ENCODE assay signal across 1 cellular context in the genomic region with DNA sequence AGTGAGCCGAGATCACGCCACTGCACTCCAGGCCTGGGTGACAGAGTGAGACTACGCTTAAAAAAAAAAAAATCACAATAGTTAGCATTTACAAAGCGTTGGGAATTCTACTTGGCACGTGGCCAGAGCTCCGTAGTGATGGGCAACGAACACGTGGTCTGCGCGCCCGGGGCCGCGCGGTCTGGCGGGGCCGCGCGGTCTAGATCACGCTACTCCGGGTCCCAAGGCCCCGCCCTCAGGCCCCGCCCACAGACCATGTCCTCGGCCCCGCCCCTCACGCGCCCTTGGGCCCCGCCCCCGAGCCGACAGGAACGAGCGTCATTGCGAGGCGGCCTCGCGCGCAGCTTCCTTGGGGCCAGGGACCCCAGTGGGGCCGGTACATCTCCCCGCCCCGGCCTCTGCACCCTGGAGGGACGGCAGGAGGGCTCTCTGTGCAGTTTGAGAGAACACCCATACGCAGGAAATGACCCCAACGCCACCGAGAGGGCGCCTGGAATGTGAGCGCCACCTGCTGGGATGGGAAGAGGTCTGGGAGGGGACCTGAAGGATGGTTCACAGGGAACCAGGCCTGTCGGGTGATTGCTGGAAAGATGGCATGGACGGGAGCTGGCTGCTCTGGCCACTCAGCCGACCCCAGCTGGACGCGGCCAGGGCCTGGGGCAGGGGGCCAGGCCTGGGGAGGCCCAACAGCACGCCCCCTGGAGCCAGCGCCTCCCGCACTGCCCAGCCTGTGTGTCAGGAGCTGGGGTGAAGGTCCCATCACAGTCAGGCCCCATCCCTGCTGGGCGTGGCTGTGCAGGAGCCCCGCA.
TF ChIP-seq lines count a peak whose summit lies in the region.

No MANE protein-coding gene starts in this region.

TF ChIP-seq in K562, 482 proteins besides CTCF, POLR2A, EP300 and RAD21 (continued from another document and continues in another):
- TF ChIP-seq HOXB6 (CRISPR knock-in tag; IDR thresholded peaks at IDR 0.05; ENCODE audit: borderline replicate concordance) (no peak), SAP30 (IDR thresholded peaks at IDR 0.05; ENCODE audit: borderline replicate concordance, insufficient read depth, low read depth, low read length, poor library complexity, severe bottlenecking) (peak; percentile 53), MTF1 (CRISPR knock-in tag; IDR thresholded peaks at IDR 0.05; ENCODE audit: borderline replicate concordance) (no peak), DNMT1 (IDR thresholded peaks at IDR 0.05) (no peak), ARNT (IDR thresholded peaks at IDR 0.05) (no peak), KLF6 (CRISPR knock-in tag; IDR thresholded peaks at IDR 0.05; ENCODE audit: borderline replicate concordance) (no peak), CHD1 (IDR thresholded peaks at IDR 0.05; ENCODE audit: low read length) (no peak), RNF2 (IDR thresholded peaks at IDR 0.05) (0 out of 2 replicates have a peak, but pooled peaks have one; percentile 54), TBP (optimal IDR thresholded peaks at IDR 0.05; ENCODE audit: low read depth, low read length) (peak; percentile 90), GABPA (tag; conservative IDR thresholded peaks at IDR 0.05; ENCODE audit: low read depth) (peak; percentile 72), CEBPG (CRISPR knock-in tag; IDR thresholded peaks at IDR 0.05) (no peak), CEBPG (tag; conservative IDR thresholded peaks at IDR 0.05 in 1 of 2, IDR thresholded peaks at IDR 0.05 in 1 of 2) (no peak), ZBTB17 (CRISPR knock-in tag; IDR thresholded peaks at IDR 0.05) (no peak), TAF1 (IDR thresholded peaks at IDR 0.05; ENCODE audit: control insufficient read depth, extremely low read depth, insufficient read depth, low read length, severe bottlenecking) (peak; percentile 30), JUND (IDR thresholded peaks at IDR 0.05; ENCODE audit: borderline replicate concordance, low read depth, low read length) (peak; percentile 33; the same call in 1 of the 2 replicates), JUND (tag; IDR thresholded peaks at IDR 0.05; ENCODE audit: borderline replicate concordance, low read depth, low read length) (no peak), ZNF3 (CRISPR knock-in tag; IDR thresholded peaks at IDR 0.05) (no peak), ATF1 (CRISPR knock-in tag; IDR thresholded peaks at IDR 0.05) (no peak), ATF1 (tag; IDR thresholded peaks at IDR 0.05) (peak; percentile 84), SREBF2 (CRISPR knock-in tag; IDR thresholded peaks at IDR 0.05) (no peak), ZNF780A (CRISPR knock-in tag; IDR thresholded peaks at IDR 0.05) (no peak), GABPB1 (CRISPR knock-in tag; IDR thresholded peaks at IDR 0.05) (peak; percentile 87), FOS (IDR thresholded peaks at IDR 0.05; ENCODE audit: extremely low read depth, insufficient read length) (no peak), PURB (CRISPR knock-in tag; IDR thresholded peaks at IDR 0.05; ENCODE audit: low read depth) (no peak), GATAD2B (IDR thresholded peaks at IDR 0.05; ENCODE audit: borderline replicate concordance) (no peak)
- TF ChIP-seq, protein P1, sequence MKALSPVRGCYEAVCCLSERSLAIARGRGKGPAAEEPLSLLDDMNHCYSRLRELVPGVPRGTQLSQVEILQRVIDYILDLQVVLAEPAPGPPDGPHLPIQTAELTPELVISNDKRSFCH (CRISPR knock-in tag; IDR thresholded peaks at IDR 0.05), result no peak
- TF ChIP-seq, protein P1 (tag; IDR thresholded peaks at IDR 0.05), result 0 out of 2 replicates have a peak, but pooled peaks have one; percentile 16
- TF ChIP-seq, protein P2, sequence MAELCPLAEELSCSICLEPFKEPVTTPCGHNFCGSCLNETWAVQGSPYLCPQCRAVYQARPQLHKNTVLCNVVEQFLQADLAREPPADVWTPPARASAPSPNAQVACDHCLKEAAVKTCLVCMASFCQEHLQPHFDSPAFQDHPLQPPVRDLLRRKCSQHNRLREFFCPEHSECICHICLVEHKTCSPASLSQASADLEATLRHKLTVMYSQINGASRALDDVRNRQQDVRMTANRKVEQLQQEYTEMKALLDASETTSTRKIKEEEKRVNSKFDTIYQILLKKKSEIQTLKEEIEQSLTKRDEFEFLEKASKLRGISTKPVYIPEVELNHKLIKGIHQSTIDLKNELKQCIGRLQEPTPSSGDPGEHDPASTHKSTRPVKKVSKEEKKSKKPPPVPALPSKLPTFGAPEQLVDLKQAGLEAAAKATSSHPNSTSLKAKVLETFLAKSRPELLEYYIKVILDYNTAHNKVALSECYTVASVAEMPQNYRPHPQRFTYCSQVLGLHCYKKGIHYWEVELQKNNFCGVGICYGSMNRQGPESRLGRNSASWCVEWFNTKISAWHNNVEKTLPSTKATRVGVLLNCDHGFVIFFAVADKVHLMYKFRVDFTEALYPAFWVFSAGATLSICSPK (IDR thresholded peaks at IDR 0.05; ENCODE audit: borderline replicate concordance), result no peak
- TF ChIP-seq, protein P3, sequence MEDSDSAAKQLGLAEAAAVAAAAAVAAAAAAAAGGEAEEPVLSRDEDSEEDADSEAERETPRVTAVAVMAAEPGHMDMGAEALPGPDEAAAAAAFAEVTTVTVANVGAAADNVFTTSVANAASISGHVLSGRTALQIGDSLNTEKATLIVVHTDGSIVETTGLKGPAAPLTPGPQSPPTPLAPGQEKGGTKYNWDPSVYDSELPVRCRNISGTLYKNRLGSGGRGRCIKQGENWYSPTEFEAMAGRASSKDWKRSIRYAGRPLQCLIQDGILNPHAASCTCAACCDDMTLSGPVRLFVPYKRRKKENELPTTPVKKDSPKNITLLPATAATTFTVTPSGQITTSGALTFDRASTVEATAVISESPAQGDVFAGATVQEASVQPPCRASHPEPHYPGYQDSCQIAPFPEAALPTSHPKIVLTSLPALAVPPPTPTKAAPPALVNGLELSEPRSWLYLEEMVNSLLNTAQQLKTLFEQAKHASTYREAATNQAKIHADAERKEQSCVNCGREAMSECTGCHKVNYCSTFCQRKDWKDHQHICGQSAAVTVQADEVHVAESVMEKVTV (CRISPR knock-in tag; IDR thresholded peaks at IDR 0.05), result peak; percentile 79
- TF ChIP-seq, protein P4, sequence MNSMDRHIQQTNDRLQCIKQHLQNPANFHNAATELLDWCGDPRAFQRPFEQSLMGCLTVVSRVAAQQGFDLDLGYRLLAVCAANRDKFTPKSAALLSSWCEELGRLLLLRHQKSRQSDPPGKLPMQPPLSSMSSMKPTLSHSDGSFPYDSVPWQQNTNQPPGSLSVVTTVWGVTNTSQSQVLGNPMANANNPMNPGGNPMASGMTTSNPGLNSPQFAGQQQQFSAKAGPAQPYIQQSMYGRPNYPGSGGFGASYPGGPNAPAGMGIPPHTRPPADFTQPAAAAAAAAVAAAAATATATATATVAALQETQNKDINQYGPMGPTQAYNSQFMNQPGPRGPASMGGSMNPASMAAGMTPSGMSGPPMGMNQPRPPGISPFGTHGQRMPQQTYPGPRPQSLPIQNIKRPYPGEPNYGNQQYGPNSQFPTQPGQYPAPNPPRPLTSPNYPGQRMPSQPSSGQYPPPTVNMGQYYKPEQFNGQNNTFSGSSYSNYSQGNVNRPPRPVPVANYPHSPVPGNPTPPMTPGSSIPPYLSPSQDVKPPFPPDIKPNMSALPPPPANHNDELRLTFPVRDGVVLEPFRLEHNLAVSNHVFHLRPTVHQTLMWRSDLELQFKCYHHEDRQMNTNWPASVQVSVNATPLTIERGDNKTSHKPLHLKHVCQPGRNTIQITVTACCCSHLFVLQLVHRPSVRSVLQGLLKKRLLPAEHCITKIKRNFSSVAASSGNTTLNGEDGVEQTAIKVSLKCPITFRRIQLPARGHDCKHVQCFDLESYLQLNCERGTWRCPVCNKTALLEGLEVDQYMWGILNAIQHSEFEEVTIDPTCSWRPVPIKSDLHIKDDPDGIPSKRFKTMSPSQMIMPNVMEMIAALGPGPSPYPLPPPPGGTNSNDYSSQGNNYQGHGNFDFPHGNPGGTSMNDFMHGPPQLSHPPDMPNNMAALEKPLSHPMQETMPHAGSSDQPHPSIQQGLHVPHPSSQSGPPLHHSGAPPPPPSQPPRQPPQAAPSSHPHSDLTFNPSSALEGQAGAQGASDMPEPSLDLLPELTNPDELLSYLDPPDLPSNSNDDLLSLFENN (IDR thresholded peaks at IDR 0.05; ENCODE audit: low read depth in 2 of 2, low read length in 2 of 2), result peak in 1 of 2 experiments; percentile 68; a peak in 1 of 4 replicates
- TF ChIP-seq, protein P5, sequence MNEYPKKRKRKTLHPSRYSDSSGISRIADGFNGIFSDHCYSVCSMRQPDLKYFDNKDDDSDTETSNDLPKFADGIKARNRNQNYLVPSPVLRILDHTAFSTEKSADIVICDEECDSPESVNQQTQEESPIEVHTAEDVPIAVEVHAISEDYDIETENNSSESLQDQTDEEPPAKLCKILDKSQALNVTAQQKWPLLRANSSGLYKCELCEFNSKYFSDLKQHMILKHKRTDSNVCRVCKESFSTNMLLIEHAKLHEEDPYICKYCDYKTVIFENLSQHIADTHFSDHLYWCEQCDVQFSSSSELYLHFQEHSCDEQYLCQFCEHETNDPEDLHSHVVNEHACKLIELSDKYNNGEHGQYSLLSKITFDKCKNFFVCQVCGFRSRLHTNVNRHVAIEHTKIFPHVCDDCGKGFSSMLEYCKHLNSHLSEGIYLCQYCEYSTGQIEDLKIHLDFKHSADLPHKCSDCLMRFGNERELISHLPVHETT (CRISPR knock-in tag; conservative IDR thresholded peaks at IDR 0.05 in 1 of 2, IDR thresholded peaks at IDR 0.05 in 1 of 2), result peak in 1 of 2 experiments; percentile 90; a peak in 2 of 4 replicates
- TF ChIP-seq, protein P6, sequence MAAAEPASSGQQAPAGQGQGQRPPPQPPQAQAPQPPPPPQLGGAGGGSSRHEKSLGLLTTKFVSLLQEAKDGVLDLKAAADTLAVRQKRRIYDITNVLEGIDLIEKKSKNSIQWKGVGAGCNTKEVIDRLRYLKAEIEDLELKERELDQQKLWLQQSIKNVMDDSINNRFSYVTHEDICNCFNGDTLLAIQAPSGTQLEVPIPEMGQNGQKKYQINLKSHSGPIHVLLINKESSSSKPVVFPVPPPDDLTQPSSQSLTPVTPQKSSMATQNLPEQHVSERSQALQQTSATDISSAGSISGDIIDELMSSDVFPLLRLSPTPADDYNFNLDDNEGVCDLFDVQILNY (CRISPR knock-in tag; IDR thresholded peaks at IDR 0.05), result no peak
- TF ChIP-seq, protein P7, sequence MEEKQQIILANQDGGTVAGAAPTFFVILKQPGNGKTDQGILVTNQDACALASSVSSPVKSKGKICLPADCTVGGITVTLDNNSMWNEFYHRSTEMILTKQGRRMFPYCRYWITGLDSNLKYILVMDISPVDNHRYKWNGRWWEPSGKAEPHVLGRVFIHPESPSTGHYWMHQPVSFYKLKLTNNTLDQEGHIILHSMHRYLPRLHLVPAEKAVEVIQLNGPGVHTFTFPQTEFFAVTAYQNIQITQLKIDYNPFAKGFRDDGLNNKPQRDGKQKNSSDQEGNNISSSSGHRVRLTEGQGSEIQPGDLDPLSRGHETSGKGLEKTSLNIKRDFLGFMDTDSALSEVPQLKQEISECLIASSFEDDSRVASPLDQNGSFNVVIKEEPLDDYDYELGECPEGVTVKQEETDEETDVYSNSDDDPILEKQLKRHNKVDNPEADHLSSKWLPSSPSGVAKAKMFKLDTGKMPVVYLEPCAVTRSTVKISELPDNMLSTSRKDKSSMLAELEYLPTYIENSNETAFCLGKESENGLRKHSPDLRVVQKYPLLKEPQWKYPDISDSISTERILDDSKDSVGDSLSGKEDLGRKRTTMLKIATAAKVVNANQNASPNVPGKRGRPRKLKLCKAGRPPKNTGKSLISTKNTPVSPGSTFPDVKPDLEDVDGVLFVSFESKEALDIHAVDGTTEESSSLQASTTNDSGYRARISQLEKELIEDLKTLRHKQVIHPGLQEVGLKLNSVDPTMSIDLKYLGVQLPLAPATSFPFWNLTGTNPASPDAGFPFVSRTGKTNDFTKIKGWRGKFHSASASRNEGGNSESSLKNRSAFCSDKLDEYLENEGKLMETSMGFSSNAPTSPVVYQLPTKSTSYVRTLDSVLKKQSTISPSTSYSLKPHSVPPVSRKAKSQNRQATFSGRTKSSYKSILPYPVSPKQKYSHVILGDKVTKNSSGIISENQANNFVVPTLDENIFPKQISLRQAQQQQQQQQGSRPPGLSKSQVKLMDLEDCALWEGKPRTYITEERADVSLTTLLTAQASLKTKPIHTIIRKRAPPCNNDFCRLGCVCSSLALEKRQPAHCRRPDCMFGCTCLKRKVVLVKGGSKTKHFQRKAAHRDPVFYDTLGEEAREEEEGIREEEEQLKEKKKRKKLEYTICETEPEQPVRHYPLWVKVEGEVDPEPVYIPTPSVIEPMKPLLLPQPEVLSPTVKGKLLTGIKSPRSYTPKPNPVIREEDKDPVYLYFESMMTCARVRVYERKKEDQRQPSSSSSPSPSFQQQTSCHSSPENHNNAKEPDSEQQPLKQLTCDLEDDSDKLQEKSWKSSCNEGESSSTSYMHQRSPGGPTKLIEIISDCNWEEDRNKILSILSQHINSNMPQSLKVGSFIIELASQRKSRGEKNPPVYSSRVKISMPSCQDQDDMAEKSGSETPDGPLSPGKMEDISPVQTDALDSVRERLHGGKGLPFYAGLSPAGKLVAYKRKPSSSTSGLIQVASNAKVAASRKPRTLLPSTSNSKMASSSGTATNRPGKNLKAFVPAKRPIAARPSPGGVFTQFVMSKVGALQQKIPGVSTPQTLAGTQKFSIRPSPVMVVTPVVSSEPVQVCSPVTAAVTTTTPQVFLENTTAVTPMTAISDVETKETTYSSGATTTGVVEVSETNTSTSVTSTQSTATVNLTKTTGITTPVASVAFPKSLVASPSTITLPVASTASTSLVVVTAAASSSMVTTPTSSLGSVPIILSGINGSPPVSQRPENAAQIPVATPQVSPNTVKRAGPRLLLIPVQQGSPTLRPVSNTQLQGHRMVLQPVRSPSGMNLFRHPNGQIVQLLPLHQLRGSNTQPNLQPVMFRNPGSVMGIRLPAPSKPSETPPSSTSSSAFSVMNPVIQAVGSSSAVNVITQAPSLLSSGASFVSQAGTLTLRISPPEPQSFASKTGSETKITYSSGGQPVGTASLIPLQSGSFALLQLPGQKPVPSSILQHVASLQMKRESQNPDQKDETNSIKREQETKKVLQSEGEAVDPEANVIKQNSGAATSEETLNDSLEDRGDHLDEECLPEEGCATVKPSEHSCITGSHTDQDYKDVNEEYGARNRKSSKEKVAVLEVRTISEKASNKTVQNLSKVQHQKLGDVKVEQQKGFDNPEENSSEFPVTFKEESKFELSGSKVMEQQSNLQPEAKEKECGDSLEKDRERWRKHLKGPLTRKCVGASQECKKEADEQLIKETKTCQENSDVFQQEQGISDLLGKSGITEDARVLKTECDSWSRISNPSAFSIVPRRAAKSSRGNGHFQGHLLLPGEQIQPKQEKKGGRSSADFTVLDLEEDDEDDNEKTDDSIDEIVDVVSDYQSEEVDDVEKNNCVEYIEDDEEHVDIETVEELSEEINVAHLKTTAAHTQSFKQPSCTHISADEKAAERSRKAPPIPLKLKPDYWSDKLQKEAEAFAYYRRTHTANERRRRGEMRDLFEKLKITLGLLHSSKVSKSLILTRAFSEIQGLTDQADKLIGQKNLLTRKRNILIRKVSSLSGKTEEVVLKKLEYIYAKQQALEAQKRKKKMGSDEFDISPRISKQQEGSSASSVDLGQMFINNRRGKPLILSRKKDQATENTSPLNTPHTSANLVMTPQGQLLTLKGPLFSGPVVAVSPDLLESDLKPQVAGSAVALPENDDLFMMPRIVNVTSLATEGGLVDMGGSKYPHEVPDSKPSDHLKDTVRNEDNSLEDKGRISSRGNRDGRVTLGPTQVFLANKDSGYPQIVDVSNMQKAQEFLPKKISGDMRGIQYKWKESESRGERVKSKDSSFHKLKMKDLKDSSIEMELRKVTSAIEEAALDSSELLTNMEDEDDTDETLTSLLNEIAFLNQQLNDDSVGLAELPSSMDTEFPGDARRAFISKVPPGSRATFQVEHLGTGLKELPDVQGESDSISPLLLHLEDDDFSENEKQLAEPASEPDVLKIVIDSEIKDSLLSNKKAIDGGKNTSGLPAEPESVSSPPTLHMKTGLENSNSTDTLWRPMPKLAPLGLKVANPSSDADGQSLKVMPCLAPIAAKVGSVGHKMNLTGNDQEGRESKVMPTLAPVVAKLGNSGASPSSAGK (IDR thresholded peaks at IDR 0.05), result peak; percentile 88
